16 cellular contexts compared by ENCODE assay signal in genomic region chr11:117583063-117583801, GRCh38.
DNase-seq lines count a peak whose midpoint lies in the region; ATAC-seq and TF ChIP-seq lines count a peak whose summit lies in the region.
"Had no signal": no experiment of that assay in that cellular context is flagged by ENCODE, and none has a peak within 500 bp of the region (broad histone marks: within the 10 kb centered on the region; RNA-seq: fewer than 3 reads in every experiment).

No MANE protein-coding gene starts in this region.

- H3K18ac ChIP-seq in mesenchymal stem cell (ENCODE audit: low read depth in 1 of 2, low read length in 2 of 2) = no peak overlapping the region

- no peaks in the 10 kb centered on the region for H3K27me3 ChIP-seq in right atrium auricular region
- H3K27me3 ChIP-seq in dorsolateral prefrontal cortex = no peaks in the 10 kb centered on the region
- peaks cover 27 to 49% of the 10 kb centered on the region in 2 experiments for H3K27me3 ChIP-seq in mesenchymal stem cell (ENCODE audit: control insufficient read depth in 1 of 2, insufficient read depth in 1 of 2, low read length in 2 of 2)
- H3K27me3 ChIP-seq: upper lobe of left lung had no signal

- H3K79me1 ChIP-seq in mesenchymal stem cell (replicated peaks; ENCODE audit: low read length, poor library complexity, severe bottlenecking) = no peaks in the 10 kb centered on the region

- H3K4ac ChIP-seq in mesenchymal stem cell (ENCODE audit: low read depth in 1 of 2, low read length in 2 of 2) = no peak overlapping the region

- no peak overlapping the region for H2BK12ac ChIP-seq in mesenchymal stem cell (ENCODE audit: low read length in 2 of 2)

- H3K23ac ChIP-seq in mesenchymal stem cell (ENCODE audit: low read length in 2 of 2) = no peak overlapping the region

- H4K8ac ChIP-seq in mesenchymal stem cell (ENCODE audit: low read length) = no peak overlapping the region

- H3K4me1 ChIP-seq in right atrium auricular region (peaks cover 0 to 12% of the 10 kb centered on the region in 2 donors), mesenchymal stem cell (ENCODE audit: control insufficient read depth, insufficient read depth, low read depth, low read length) (peaks cover 13% of the 10 kb centered on the region)
- H3K4me1 ChIP-seq: heart right ventricle, upper lobe of left lung had no signal

- no peak overlapping the region for H4K91ac ChIP-seq in mesenchymal stem cell (ENCODE audit: low read length)

- 44% methylated on average over 15 of the region's 15 CpGs for WGBS in mesenchymal stem cell

- no peak overlapping the region for H2AFZ ChIP-seq in mesenchymal stem cell (ENCODE audit: low read depth, low read length)

- H2BK5ac ChIP-seq in mesenchymal stem cell (ENCODE audit: low read depth, low read length, poor library complexity, severe bottlenecking) = no peak overlapping the region

- H3K4me2 ChIP-seq in mesenchymal stem cell (ENCODE audit: low read length, poor library complexity, severe bottlenecking) = no peak overlapping the region

- H2BK120ac ChIP-seq in mesenchymal stem cell (ENCODE audit: low read depth, low read length) = no peak overlapping the region

- H3K27ac ChIP-seq in right atrium auricular region = no peak overlapping the region
- H3K27ac ChIP-seq in dorsolateral prefrontal cortex = peak overlapping the region in 54 of 59 donors; percentile 0 to 83 (median 67)
- no peak overlapping the region for H3K27ac ChIP-seq in mesenchymal stem cell (ENCODE audit: low read length, poor library complexity, severe bottlenecking)
- H3K27ac ChIP-seq: heart right ventricle, skin epidermis, upper lobe of left lung had no signal

- peak; percentile 53 for ATAC-seq in Right ventricle myocardium inferior
- no peak for ATAC-seq in stimulated activated naive CD8-positive, alpha-beta T cell treated with anti-CD3 and anti-CD28 coated beads, Interleukin-15, Interleukin-2, amounts not matched to agents 100 U/mL and 50 U/mL, for 24 hours
- ATAC-seq: activated naive CD8-positive, alpha-beta T cell treated with anti-CD3 and anti-CD28 coated beads, Interleukin-2, amount 50 U/mL, for 24 hours; effector memory CD8-positive, alpha-beta T cell had no signal

- no peak overlapping the region for H2AK5ac ChIP-seq in mesenchymal stem cell (ENCODE audit: low read length, severe bottlenecking)

- H3K14ac ChIP-seq in mesenchymal stem cell (ENCODE audit: low read length in 2 of 2) = no peak overlapping the region

- peak overlapping the region; percentile 47 for H3K9ac ChIP-seq in mesenchymal stem cell (ENCODE audit: low read length)

- H3K9me3 ChIP-seq in right atrium auricular region (no peaks in the 10 kb centered on the region), mesenchymal stem cell (ENCODE audit: control insufficient read depth, low read length) (no peaks in the 10 kb centered on the region)
- H3K9me3 ChIP-seq: heart right ventricle, upper lobe of left lung had no signal

- TF ChIP-seq CTCF in right atrium auricular region (IDR thresholded peaks at IDR 0.05) (no peak), dorsolateral prefrontal cortex (IDR thresholded peaks at IDR 0.05 in 54 of 56, conservative IDR thresholded peaks at IDR 0.05 in 2 of 56; ENCODE audit: low read depth in 1 of 56, partially characterized antibody in 56 of 56) (no peak)

- intact Hi-C loops in Right ventricle myocardium inferior (cut with DNase I) = no loop called here
- intact Hi-C loops in dorsolateral prefrontal cortex (cut with DNase I) = no loop called here

- H3K4me3 ChIP-seq in right atrium auricular region (no peak overlapping the region), dorsolateral prefrontal cortex (peak overlapping the region in 2 of 59 donors; percentile 9 to 24), mesenchymal stem cell (ENCODE audit: insufficient read depth in 1 of 2, low read depth in 1 of 2, low read length in 2 of 2) (peak overlapping the region in 1 of 2 experiments; percentile 52)
- H3K4me3 ChIP-seq: heart right ventricle, skin epidermis, upper lobe of left lung had no signal

- no peak overlapping the region for H2BK15ac ChIP-seq in mesenchymal stem cell (ENCODE audit: low read depth, poor library complexity, severe bottlenecking)

- DNase-seq in Right ventricle myocardium inferior (ENCODE audit: missing footprints) = no peak
- no peak for DNase-seq in right atrium auricular region (ENCODE audit: low spot score)
- DNase-seq in dorsolateral prefrontal cortex = peak in 6 of 10 donors; percentile 47 to 72 (median 66)
- no peak for DNase-seq in mesenchymal stem cell
- no peak for DNase-seq in stimulated activated naive CD8-positive, alpha-beta T cell treated with anti-CD3 and anti-CD28 coated beads, Interleukin-15, Interleukin-2, amounts not matched to agents 100 U/mL and 50 U/mL, for 24 hours
- DNase-seq in DMS114 treated with DMSO at 0.1 percent for 48 hours (lab: John Stamatoyannopoulos, UW; ENCODE audit: unreplicated experiment) = no peak
- no peak for DNase-seq in cortex of kidney (lab: John Stamatoyannopoulos, UW)
- no peak for DNase-seq in activated CD4-positive, alpha-beta T cell treated with anti-CD3 and anti-CD28 coated beads, Interleukin-2, amount 50 U/mL, for 1 hour
- DNase-seq: activated CD8-positive, alpha-beta memory T cell treated with anti-CD3 and anti-CD28 coated beads, Interleukin-2, amount 50 U/mL, for 4 hours; activated naive CD8-positive, alpha-beta T cell treated with anti-CD3 and anti-CD28 coated beads, Interleukin-2, amount 50 U/mL, for 24 hours; effector memory CD8-positive, alpha-beta T cell; GF-D8; NCI-H146 had no signal

- H3K36me3 ChIP-seq in right atrium auricular region (no peaks in the 10 kb centered on the region), mesenchymal stem cell (ENCODE audit: control insufficient read depth in 1 of 2, insufficient read depth in 2 of 2, low read depth in 1 of 2, low read length in 2 of 2) (no peaks in the 10 kb centered on the region)
- H3K36me3 ChIP-seq: heart right ventricle, upper lobe of left lung had no signal

Comparison
In these comparisons a context has a peak if more than half of its experiments do, and no peak if none do; other contexts are left out.
1. DNase-seq: peak in dorsolateral prefrontal cortex (6 of 10); none in Right ventricle myocardium inferior (single experiment), right atrium auricular region (single experiment), mesenchymal stem cell (single experiment), stimulated activated naive CD8-positive, alpha-beta T cell treated with anti-CD3 and anti-CD28 coated beads, Interleukin-15, Interleukin-2, amounts not matched to agents 100 U/mL and 50 U/mL, for 24 hours (single experiment), DMS114 treated with DMSO at 0.1 percent for 48 hours (single experiment), cortex of kidney (single experiment) and activated CD4-positive, alpha-beta T cell treated with anti-CD3 and anti-CD28 coated beads, Interleukin-2, amount 50 U/mL, for 1 hour (single experiment).
2. H3K27ac ChIP-seq: peak in dorsolateral prefrontal cortex (54 of 59); none in right atrium auricular region (0 of 2) and mesenchymal stem cell (single experiment).